26 cellular contexts compared by ENCODE assay signal in genomic region chr1:62429581-62429980, GRCh38.
"Had no signal": no experiment of that assay in that cellular context is flagged by ENCODE, and none has a peak within 500 bp of the region (broad histone marks: within the 10 kb centered on the region; RNA-seq: fewer than 3 reads in every experiment).

No MANE protein-coding gene starts in this region.

- FAIRE-seq: colon, islet of Langerhans, urothelium cell line had no signal

- H3K79me2 ChIP-seq: parathyroid adenoma had no signal

- H3K36me3 ChIP-seq: esophagus muscularis mucosa, heart right ventricle, left lung, right atrium auricular region, tibial artery had no signal

- H2AFZ ChIP-seq: parathyroid adenoma had no signal

- ATAC-seq: heart right ventricle; left cardiac atrium; left lung; natural killer cell; sciatic nerve; stimulated activated effector memory CD8-positive, alpha-beta T cell treated with anti-CD3 and anti-CD28 coated beads, Interleukin-12 subunit alpha, Interleukin-12 subunit beta, amount 100 ng/mL, for 72 hours; stimulated activated naive CD8-positive, alpha-beta T cell treated with anti-CD3 and anti-CD28 coated beads, Interleukin-15, Interleukin-2, amounts not matched to agents 100 U/mL and 50 U/mL, for 24 hours had no signal

- H3K27ac ChIP-seq: dorsolateral prefrontal cortex, epithelial cell of prostate, esophagus muscularis mucosa, heart right ventricle, left lung, parathyroid adenoma, right atrium auricular region, testis, tibial artery had no signal

- DNase-seq: central memory CD4-positive, alpha-beta T cell; dorsolateral prefrontal cortex; effector CD4-positive, alpha-beta T cell; glutamatergic neuron; heart right ventricle; hippocampal formation; left cardiac atrium; left lung; mesendoderm; midbrain; natural killer cell; stimulated activated CD4-positive, alpha-beta T cell treated with anti-CD3 and anti-CD28 coated beads, Interleukin-2, amount 100 ng/mL, for 24 hours; stimulated activated CD4-positive, alpha-beta T cell treated with anti-CD3 and anti-CD28 coated beads, Interleukin-4, amount 100 ng/mL, for 24 hours; stimulated activated naive CD8-positive, alpha-beta T cell treated with anti-CD3 and anti-CD28 coated beads, Interleukin-15, Interleukin-2, amounts not matched to agents 100 U/mL and 50 U/mL, for 24 hours; substantia nigra; testis; tibial artery had no signal

- H3K4me3 ChIP-seq: dorsolateral prefrontal cortex, esophagus muscularis mucosa, heart right ventricle, left lung, right atrium auricular region, testis, tibial artery had no signal

- H3K4me1 ChIP-seq: esophagus muscularis mucosa, left lung, parathyroid adenoma, right atrium auricular region, testis, tibial artery had no signal

- H3K9me3 ChIP-seq: esophagus muscularis mucosa, heart right ventricle, left lung, right atrium auricular region, testis, tibial artery had no signal

- H3K27me3 ChIP-seq: dorsolateral prefrontal cortex, esophagus muscularis mucosa, heart right ventricle, left lung, right atrium auricular region, testis, tibial artery had no signal
